Comparison of ENCODE assay signal across 9 cellular contexts in the genomic region with DNA sequence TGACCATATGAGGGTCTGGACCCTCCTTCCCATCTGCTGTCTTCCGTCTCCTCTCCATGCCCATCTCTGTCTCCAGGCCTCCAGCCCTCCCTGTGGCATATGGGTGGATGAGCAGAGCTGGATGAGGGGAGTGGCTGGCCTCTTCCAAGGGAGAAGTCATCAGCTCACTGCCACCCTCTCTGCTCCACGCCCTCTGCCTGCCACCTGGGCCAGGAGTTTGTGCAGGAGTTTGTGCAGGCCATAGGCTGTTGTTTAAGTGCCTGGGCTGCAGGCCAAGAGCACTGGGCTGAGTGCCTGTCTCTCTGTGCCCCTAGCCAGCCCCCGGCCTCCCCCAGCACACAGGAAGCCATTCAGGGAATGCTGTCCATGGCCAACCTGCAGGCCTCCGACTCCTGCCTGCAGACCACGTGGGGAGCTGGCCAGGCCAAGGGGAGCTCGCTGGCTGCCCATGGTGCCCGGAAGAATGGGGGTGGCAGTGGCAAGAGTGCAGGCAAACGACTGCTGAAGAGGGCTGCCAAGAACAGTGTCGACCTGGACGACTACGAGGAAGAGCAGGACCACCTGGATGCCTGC.
DNase-seq lines count a peak whose midpoint lies in the region; ATAC-seq, FAIRE-seq and TF ChIP-seq lines count a peak whose summit lies in the region.
"Had no signal": no experiment of that assay in that cellular context is flagged by ENCODE, and none has a peak within 500 bp of the region (broad histone marks: within the 10 kb centered on the region; RNA-seq: fewer than 3 reads in every experiment).

No MANE protein-coding gene starts in this region.

- no peak overlapping the region for H3K4me3 Mint-ChIP-seq in mesothelial cell of epicardium
- H3K4me3 Mint-ChIP-seq in activated T-helper 2 cell treated with anti-CD3 and anti-CD28 coated beads, Interferon-gamma antibody, Interleukin-2, Interleukin-4, amounts not matched to agents 10 μg/mL and 5 μg/mL and 100 μg/mL, durations not matched to agents 14 hours and 24 hours and 36 hours (ENCODE audit: low read depth): no peak overlapping the region

- intact Hi-C loops in activated T-helper 2 cell treated with anti-CD3 and anti-CD28 coated beads, Interferon-gamma antibody, Interleukin-2, Interleukin-4, amounts not matched to agents 10 μg/mL and 5 μg/mL and 100 μg/mL, durations not matched to agents 14 hours and 24 hours and 36 hours (cut with micrococcal nuclease): no loop called here

- DNase-seq in AG20443 (ENCODE audit: low spot score): peak; percentile 65
- peak; percentile 33 for DNase-seq in H54 (ENCODE audit: insufficient read length, low spot score)
- DNase-seq in activated T-cell treated with anti-CD3 and anti-CD28 coated beads, Interleukin-2, amount 50 U/mL, for 48 hours: peak; percentile 7 to 13
- peak; percentile 17 to 31 for DNase-seq in mesothelial cell of epicardium (ENCODE audit: low spot score in 2 of 2, unreplicated experiment in 2 of 2)
- DNase-seq in central memory CD4-positive, alpha-beta T cell: no peak
- no peak for DNase-seq in activated T-helper 2 cell treated with anti-CD3 and anti-CD28 coated beads, Interferon-gamma antibody, Interleukin-2, Interleukin-4, amounts not matched to agents 10 μg/mL and 5 μg/mL and 100 μg/mL, durations not matched to agents 14 hours and 24 hours and 36 hours (ENCODE audit: low spot score)
- DNase-seq: T1000 had no signal

- ATAC-seq in HG02938 (IDR thresholded peaks at IDR 0.05; ENCODE audit: unreplicated experiment) (no peak), GM19328 (IDR thresholded peaks at IDR 0.05; ENCODE audit: unreplicated experiment) (no peak)

- H3K9me3 Mint-ChIP-seq in mesothelial cell of epicardium: no peaks in the 10 kb centered on the region
- H3K9me3 Mint-ChIP-seq in activated T-helper 2 cell treated with anti-CD3 and anti-CD28 coated beads, Interferon-gamma antibody, Interleukin-2, Interleukin-4, amounts not matched to agents 10 μg/mL and 5 μg/mL and 100 μg/mL, durations not matched to agents 14 hours and 24 hours and 36 hours: peaks cover 7% of the 10 kb centered on the region

- no peak for TF ChIP-seq POLR2A in H54 (IDR thresholded peaks at IDR 0.05; ENCODE audit: low read depth, low read length)

- no peaks in the 10 kb centered on the region for H3K4me1 Mint-ChIP-seq in mesothelial cell of epicardium
- H3K4me1 Mint-ChIP-seq in activated T-helper 2 cell treated with anti-CD3 and anti-CD28 coated beads, Interferon-gamma antibody, Interleukin-2, Interleukin-4, amounts not matched to agents 10 μg/mL and 5 μg/mL and 100 μg/mL, durations not matched to agents 14 hours and 24 hours and 36 hours (ENCODE audit: low read depth): no peaks in the 10 kb centered on the region

- peaks cover 17% of the 10 kb centered on the region for H3K36me3 Mint-ChIP-seq in mesothelial cell of epicardium
- H3K36me3 Mint-ChIP-seq in activated T-helper 2 cell treated with anti-CD3 and anti-CD28 coated beads, Interferon-gamma antibody, Interleukin-2, Interleukin-4, amounts not matched to agents 10 μg/mL and 5 μg/mL and 100 μg/mL, durations not matched to agents 14 hours and 24 hours and 36 hours (ENCODE audit: low read depth): peaks cover 10% of the 10 kb centered on the region

- FAIRE-seq in H54 (lab: Jason Lieb, UNC): no peak

- TF ChIP-seq CTCF in mesothelial cell of epicardium (IDR thresholded peaks at IDR 0.05; ENCODE audit: unreplicated experiment): no peak

- no peaks in the 10 kb centered on the region for H3K27me3 Mint-ChIP-seq in mesothelial cell of epicardium (ENCODE audit: low read depth)
- H3K27me3 Mint-ChIP-seq in activated T-helper 2 cell treated with anti-CD3 and anti-CD28 coated beads, Interferon-gamma antibody, Interleukin-2, Interleukin-4, amounts not matched to agents 10 μg/mL and 5 μg/mL and 100 μg/mL, durations not matched to agents 14 hours and 24 hours and 36 hours (ENCODE audit: low read depth): no peaks in the 10 kb centered on the region

- no peak overlapping the region for H3K27ac Mint-ChIP-seq in mesothelial cell of epicardium
- H3K27ac Mint-ChIP-seq in activated T-helper 2 cell treated with anti-CD3 and anti-CD28 coated beads, Interferon-gamma antibody, Interleukin-2, Interleukin-4, amounts not matched to agents 10 μg/mL and 5 μg/mL and 100 μg/mL, durations not matched to agents 14 hours and 24 hours and 36 hours: no peak overlapping the region

Comparison
In these comparisons a context has a peak if more than half of its experiments do, and no peak if none do; other contexts are left out.
1. DNase-seq: peak in AG20443 (single experiment), H54 (single experiment), activated T-cell treated with anti-CD3 and anti-CD28 coated beads, Interleukin-2, amount 50 U/mL, for 48 hours (2 of 2) and mesothelial cell of epicardium (2 of 2); none in central memory CD4-positive, alpha-beta T cell (single experiment) and activated T-helper 2 cell treated with anti-CD3 and anti-CD28 coated beads, Interferon-gamma antibody, Interleukin-2, Interleukin-4, amounts not matched to agents 10 μg/mL and 5 μg/mL and 100 μg/mL, durations not matched to agents 14 hours and 24 hours and 36 hours (single experiment).